ENCODE assay signal across 15 cellular contexts in the genomic region with DNA sequence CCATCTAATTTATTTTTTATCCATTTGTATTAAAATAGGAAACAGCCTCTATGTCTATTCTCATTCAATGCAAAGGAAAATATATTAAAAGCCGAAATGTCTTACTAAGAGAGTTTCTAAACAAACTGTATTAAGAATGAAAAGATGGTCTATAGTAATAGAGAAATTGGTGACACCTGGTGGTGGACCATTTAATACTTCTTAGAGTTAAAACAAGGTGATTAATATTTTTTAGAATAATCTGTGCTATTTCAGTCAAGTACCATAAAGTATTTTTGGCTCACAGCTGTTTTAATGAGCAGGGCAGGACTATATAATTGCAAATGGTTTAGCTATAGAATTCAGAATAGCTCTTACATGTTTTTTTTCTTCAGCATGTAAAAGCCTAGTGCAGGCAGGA. TPM values are rescaled to one million over a fixed set of nuclear protein-coding genes. Genes with fewer than 3 reads are reported as not detected.
DNase-seq lines count a peak whose midpoint lies in the region; ATAC-seq and TF ChIP-seq lines count a peak whose summit lies in the region.
"Had no signal": no experiment of that assay in that cellular context is flagged by ENCODE, and none has a peak within 500 bp of the region (broad histone marks: within the 10 kb centered on the region; RNA-seq: fewer than 3 reads in every experiment).

No MANE protein-coding gene starts in this region.

- H4K20me1 ChIP-seq in HCT116 (ENCODE audit: insufficient read depth) = no peaks in the 10 kb centered on the region

- H3K79me2 ChIP-seq in HCT116 (ENCODE audit: insufficient read depth, low read length) = no peaks in the 10 kb centered on the region

- RAD21 ChIA-PET in HCT116 (lab: Charles Lee; ENCODE audit: low non-redundant PET in 1 of 2, low total read pairs in 2 of 2, uncharacterized antibody in 2 of 2, unreplicated experiment in 2 of 2) = no interaction called here

- H3K27me3 Mint-ChIP-seq in glutamatergic neuron (ENCODE audit: unreplicated experiment) = no peaks in the 10 kb centered on the region
- H3K27me3 Mint-ChIP-seq: activated CD4-positive, alpha-beta T cell treated with anti-CD3 and anti-CD28 coated beads, Interleukin-2, amount 10 ng/mL, durations not matched to agents 7 days and 5 days had no signal

- no peak for ATAC-seq in HCT116
- no peak for ATAC-seq in HG03342 (IDR thresholded peaks at IDR 0.05; ENCODE audit: unreplicated experiment)
- no peak for ATAC-seq in GM21717 (IDR thresholded peaks at IDR 0.05; ENCODE audit: unreplicated experiment)
- no peak for ATAC-seq in GM21381 (IDR thresholded peaks at IDR 0.05; ENCODE audit: unreplicated experiment)
- ATAC-seq: gastrocnemius medialis, left cardiac atrium had no signal

- H3K4me3 ChIP-seq in HCT116 (replicated peaks in 1 of 2; ENCODE audit: low read depth in 1 of 2, low read length in 2 of 2) = no peak overlapping the region
- H3K4me3 ChIP-seq: gastrocnemius medialis had no signal

- BruUV-seq in HCT116 (replicated peaks; lab: Mats Ljungman, UMichigan) = no TSS peak

- peak; percentile 33 for TF ChIP-seq CTCF in C4-2B (conservative IDR thresholded peaks at IDR 0.05)
- TF ChIP-seq CTCF in HCT116 (IDR thresholded peaks at IDR 0.05 in 2 of 3, conservative IDR thresholded peaks at IDR 0.05 in 1 of 3; ENCODE audit: borderline replicate concordance in 1 of 3, insufficient read depth in 1 of 3, low read depth in 2 of 3, low read length in 2 of 3) = peak; percentile 6 to 31 (median 10); a peak in 2 of 6 replicates
- TF ChIP-seq CTCF in glutamatergic neuron (IDR thresholded peaks at IDR 0.05; ENCODE audit: partially characterized antibody, unreplicated experiment) = peak; percentile 28

- TF ChIP-seq POLR2A in HCT116 (IDR thresholded peaks at IDR 0.05; ENCODE audit: borderline replicate concordance, extremely low read depth, insufficient read depth, insufficient read length) = no peak

- no peak for TF ChIP-seq RAD21 in HCT116 (IDR thresholded peaks at IDR 0.05; ENCODE audit: low read depth)

- H3K36me3 Mint-ChIP-seq in glutamatergic neuron (ENCODE audit: unreplicated experiment) = no peaks in the 10 kb centered on the region

- CTCF ChIA-PET in HCT116 (lab: Charles Lee) = interaction anchor here (1.1 to 1.4 kb wide), 2 partner anchors 10 to 17 kb away, joined by 3 read pairs; no protein-coding TSS in a partner anchor

- H3K9me3 Mint-ChIP-seq in glutamatergic neuron (ENCODE audit: unreplicated experiment) = no peaks in the 10 kb centered on the region
- H3K9me3 Mint-ChIP-seq: activated CD4-positive, alpha-beta T cell treated with anti-CD3 and anti-CD28 coated beads, Interleukin-2, amount 10 ng/mL, durations not matched to agents 7 days and 5 days had no signal

- POLR2A ChIA-PET in HCT116 (lab: Charles Lee) = no interaction called here

- H3K4me2 ChIP-seq in HCT116 (ENCODE audit: low read length) = no peak overlapping the region

- H3K4me3 Mint-ChIP-seq in glutamatergic neuron (ENCODE audit: unreplicated experiment) = no peak overlapping the region
- H3K4me3 Mint-ChIP-seq: activated CD4-positive, alpha-beta T cell treated with anti-CD3 and anti-CD28 coated beads, Interleukin-2, amount 10 ng/mL, durations not matched to agents 7 days and 5 days had no signal

- H3K27ac ChIP-seq in C4-2B = no peak overlapping the region
- no peak overlapping the region for H3K27ac ChIP-seq in HCT116 (ENCODE audit: low read depth, low read length)
- H3K27ac ChIP-seq: gastrocnemius medialis, neutrophil had no signal

- no peaks in the 10 kb centered on the region for H3K4me1 ChIP-seq in HCT116 (ENCODE audit: control insufficient read depth in 1 of 2, insufficient read depth in 2 of 2, low read length in 2 of 2)
- H3K4me1 ChIP-seq: Caco-2, gastrocnemius medialis had no signal

- in situ Hi-C loops in SK-MEL-5 (cut with HindIII; ENCODE audit: low pct_unique_long_range_greater_than_20kb, low sequenced_read_pairs) = no loop called here

- peaks cover 5% of the 10 kb centered on the region; the same call in 1 of the 2 replicates for H3K27me3 ChIP-seq in HCT116 (ENCODE audit: insufficient read depth, low read length)
- H3K27me3 ChIP-seq: gastrocnemius medialis had no signal

- H3K9me3 ChIP-seq in HCT116 (ENCODE audit: control insufficient read depth in 1 of 2, insufficient read depth in 1 of 2, low read depth in 1 of 2, low read length in 2 of 2) = no peaks in the 10 kb centered on the region
- H3K9me3 ChIP-seq: Caco-2, gastrocnemius medialis, neutrophil had no signal

- H3K27ac Mint-ChIP-seq in glutamatergic neuron (ENCODE audit: unreplicated experiment) = no peak overlapping the region
- H3K27ac Mint-ChIP-seq: activated CD4-positive, alpha-beta T cell treated with anti-CD3 and anti-CD28 coated beads, Interleukin-2, amount 10 ng/mL, durations not matched to agents 7 days and 5 days had no signal

- no peaks in the 10 kb centered on the region for H3K4me1 Mint-ChIP-seq in glutamatergic neuron (ENCODE audit: low read depth, unreplicated experiment)
- H3K4me1 Mint-ChIP-seq: activated CD4-positive, alpha-beta T cell treated with anti-CD3 and anti-CD28 coated beads, Interleukin-2, amount 10 ng/mL, durations not matched to agents 7 days and 5 days had no signal

- intact Hi-C loops in HCT116 (cut with micrococcal nuclease) = loop anchor here (2.0 to 10.0 kb wide), 2 partner anchors 669 to 711 kb away; no protein-coding TSS in a partner anchor

- no peak overlapping the region for H2AFZ ChIP-seq in HCT116 (ENCODE audit: low read depth, low read length, poor library complexity, severe bottlenecking)

- H3K9ac ChIP-seq in HCT116 (ENCODE audit: low read length) = no peak overlapping the region

- H3K9me2 ChIP-seq in HCT116 (ENCODE audit: insufficient read depth) = no peaks in the 10 kb centered on the region

- DNase-seq in HCT116 (ENCODE audit: low read depth, low spot score) = no peak
- peak; percentile 31 for DNase-seq in SK-MEL-5 (ENCODE audit: low read depth, low spot score)
- DNase-seq in glutamatergic neuron = no peak
- DNase-seq: activated CD4-positive, alpha-beta T cell treated with anti-CD3 and anti-CD28 coated beads, Interleukin-2, amount 10 ng/mL, durations not matched to agents 7 days and 5 days; Caco-2; gastrocnemius medialis; left cardiac atrium; stimulated activated CD4-positive, alpha-beta T cell treated with anti-CD3 and anti-CD28 coated beads, Interleukin-2, amount 100 ng/mL, for 24 hours; stimulated activated naive CD4-positive, alpha-beta T cell treated with Interleukin-2 at 50 U/mL for 16 hours; T-helper 1 cell had no signal

- no peaks in the 10 kb centered on the region for H3K36me3 ChIP-seq in HCT116 (ENCODE audit: control insufficient read depth in 1 of 2, insufficient read depth in 2 of 2, low read length in 2 of 2)
- H3K36me3 ChIP-seq: gastrocnemius medialis, neutrophil had no signal

TF ChIP-seq in HCT116, 20 proteins besides CTCF, POLR2A, EP300 and RAD21 (continues in another document):
- no peak for TF ChIP-seq SP1 (IDR thresholded peaks at IDR 0.05; ENCODE audit: low read depth)
- no peak for TF ChIP-seq EGR1 (IDR thresholded peaks at IDR 0.05; ENCODE audit: low read depth)
- no peak for TF ChIP-seq SRF (IDR thresholded peaks at IDR 0.05; ENCODE audit: low read depth)
- no peak for TF ChIP-seq CEBPB (IDR thresholded peaks at IDR 0.05; ENCODE audit: low read depth)
- TF ChIP-seq, protein P1, sequence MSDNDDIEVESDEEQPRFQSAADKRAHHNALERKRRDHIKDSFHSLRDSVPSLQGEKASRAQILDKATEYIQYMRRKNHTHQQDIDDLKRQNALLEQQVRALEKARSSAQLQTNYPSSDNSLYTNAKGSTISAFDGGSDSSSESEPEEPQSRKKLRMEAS (IDR thresholded peaks at IDR 0.05) = no peak
- no peak for TF ChIP-seq TCF7L2 (IDR thresholded peaks at IDR 0.05; ENCODE audit: borderline replicate concordance, extremely low read depth, insufficient read depth, insufficient read length)
- TF ChIP-seq, protein P2, sequence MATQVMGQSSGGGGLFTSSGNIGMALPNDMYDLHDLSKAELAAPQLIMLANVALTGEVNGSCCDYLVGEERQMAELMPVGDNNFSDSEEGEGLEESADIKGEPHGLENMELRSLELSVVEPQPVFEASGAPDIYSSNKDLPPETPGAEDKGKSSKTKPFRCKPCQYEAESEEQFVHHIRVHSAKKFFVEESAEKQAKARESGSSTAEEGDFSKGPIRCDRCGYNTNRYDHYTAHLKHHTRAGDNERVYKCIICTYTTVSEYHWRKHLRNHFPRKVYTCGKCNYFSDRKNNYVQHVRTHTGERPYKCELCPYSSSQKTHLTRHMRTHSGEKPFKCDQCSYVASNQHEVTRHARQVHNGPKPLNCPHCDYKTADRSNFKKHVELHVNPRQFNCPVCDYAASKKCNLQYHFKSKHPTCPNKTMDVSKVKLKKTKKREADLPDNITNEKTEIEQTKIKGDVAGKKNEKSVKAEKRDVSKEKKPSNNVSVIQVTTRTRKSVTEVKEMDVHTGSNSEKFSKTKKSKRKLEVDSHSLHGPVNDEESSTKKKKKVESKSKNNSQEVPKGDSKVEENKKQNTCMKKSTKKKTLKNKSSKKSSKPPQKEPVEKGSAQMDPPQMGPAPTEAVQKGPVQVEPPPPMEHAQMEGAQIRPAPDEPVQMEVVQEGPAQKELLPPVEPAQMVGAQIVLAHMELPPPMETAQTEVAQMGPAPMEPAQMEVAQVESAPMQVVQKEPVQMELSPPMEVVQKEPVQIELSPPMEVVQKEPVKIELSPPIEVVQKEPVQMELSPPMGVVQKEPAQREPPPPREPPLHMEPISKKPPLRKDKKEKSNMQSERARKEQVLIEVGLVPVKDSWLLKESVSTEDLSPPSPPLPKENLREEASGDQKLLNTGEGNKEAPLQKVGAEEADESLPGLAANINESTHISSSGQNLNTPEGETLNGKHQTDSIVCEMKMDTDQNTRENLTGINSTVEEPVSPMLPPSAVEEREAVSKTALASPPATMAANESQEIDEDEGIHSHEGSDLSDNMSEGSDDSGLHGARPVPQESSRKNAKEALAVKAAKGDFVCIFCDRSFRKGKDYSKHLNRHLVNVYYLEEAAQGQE (IDR thresholded peaks at IDR 0.05; ENCODE audit: low read depth) = no peak
- no peak for TF ChIP-seq ZNF274 (IDR thresholded peaks at IDR 0.05; ENCODE audit: low read depth, low read length)
- TF ChIP-seq ZFX (IDR thresholded peaks at IDR 0.05) = no peak
- TF ChIP-seq POLR2AphosphoS5 (IDR thresholded peaks at IDR 0.05; ENCODE audit: low read depth, low read length) = no peak
- TF ChIP-seq SIN3A (IDR thresholded peaks at IDR 0.05; ENCODE audit: low read depth) = no peak
- no peak for TF ChIP-seq JUND (IDR thresholded peaks at IDR 0.05)
- TF ChIP-seq, protein P3, sequence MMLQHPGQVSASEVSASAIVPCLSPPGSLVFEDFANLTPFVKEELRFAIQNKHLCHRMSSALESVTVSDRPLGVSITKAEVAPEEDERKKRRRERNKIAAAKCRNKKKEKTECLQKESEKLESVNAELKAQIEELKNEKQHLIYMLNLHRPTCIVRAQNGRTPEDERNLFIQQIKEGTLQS (IDR thresholded peaks at IDR 0.05) = no peak

RNA-seq across cellular contexts. Expression of a gene that starts 55.7 kb away (rescaled TPM):
- not detected for total RNA-seq in HCT116 (2021; ENCODE audit: unreplicated experiment)
- polyA plus RNA-seq in HCT116 (2012) = not detected in 2 replicates
- total RNA-seq in SK-MEL-5 (2014; rRNA removed; shearing (Covaris generic)) = not detected in 2 replicates
- polyA plus RNA-seq in SK-MEL-5 (2015; cell fraction: cytosol; rRNA removed) = 0.56 TPM in 1 of 2 replicates, not detected in the other
- not detected in 2 replicates for polyA plus RNA-seq in SK-MEL-5 (2015; cell fraction: nucleus; rRNA removed)
- total RNA-seq in glutamatergic neuron (ENCODE audit: unreplicated experiment) = 6.1 TPM
- total RNA-seq: activated CD4-positive, alpha-beta T cell treated with anti-CD3 and anti-CD28 coated beads, Interleukin-2, amount 10 ng/mL, durations not matched to agents 7 days and 5 days; Caco-2; gastrocnemius medialis had no signal
